Comparison of ENCODE assay signal across 1 cellular context in the genomic region with DNA sequence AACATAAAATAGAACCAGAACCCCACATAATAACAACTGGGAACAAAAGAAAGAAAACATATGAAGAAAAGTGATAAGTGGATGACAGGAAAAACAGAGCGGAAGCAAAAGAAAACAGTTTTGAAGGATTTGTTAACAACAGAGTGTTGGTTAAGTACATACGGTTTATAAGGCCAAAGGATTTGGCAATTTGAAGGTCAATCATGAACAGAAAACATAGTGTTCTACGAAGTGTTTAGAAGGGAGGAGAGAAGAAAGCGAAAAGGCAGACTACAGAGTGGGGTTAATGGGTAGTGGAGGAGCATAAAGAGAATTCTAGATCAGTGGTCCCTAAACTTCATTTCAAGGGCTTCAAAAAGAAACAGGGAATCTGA.
TF ChIP-seq lines count a peak whose summit lies in the region.

No MANE protein-coding gene starts in this region.

TF ChIP-seq in IMR-90, 13 proteins besides CTCF, POLR2A, EP300 and RAD21:
- TF ChIP-seq ELK1 (IDR thresholded peaks at IDR 0.05; ENCODE audit: borderline replicate concordance, low read depth, low read length) (no peak), MXI1 (IDR thresholded peaks at IDR 0.05; ENCODE audit: borderline replicate concordance, low read depth, low read length) (no peak), MAZ (IDR thresholded peaks at IDR 0.05; ENCODE audit: borderline replicate concordance, low read depth, low read length) (no peak), BHLHE40 (IDR thresholded peaks at IDR 0.05; ENCODE audit: low read depth, low read length) (no peak), USF2 (IDR thresholded peaks at IDR 0.05; ENCODE audit: low read depth, low read length) (no peak), CEBPB (IDR thresholded peaks at IDR 0.05; ENCODE audit: low read depth, low read length) (no peak), SMC3 (IDR thresholded peaks at IDR 0.05; ENCODE audit: low read depth, low read length) (no peak), RFX5 (IDR thresholded peaks at IDR 0.05; ENCODE audit: low read depth, low read length) (no peak), MAFK (IDR thresholded peaks at IDR 0.05; ENCODE audit: low read depth, low read length) (no peak), CHD1 (IDR thresholded peaks at IDR 0.05; ENCODE audit: low read depth, low read length) (no peak), NFE2L2 (IDR thresholded peaks at IDR 0.05; ENCODE audit: low read depth, low read length) (no peak), RCOR1 (IDR thresholded peaks at IDR 0.05; ENCODE audit: insufficient replicate concordance, low read length) (no peak), FOS (IDR thresholded peaks at IDR 0.05; ENCODE audit: low read depth, low read length) (no peak)
